Comparison of ENCODE assay signal across 23 cellular contexts in the genomic region with DNA sequence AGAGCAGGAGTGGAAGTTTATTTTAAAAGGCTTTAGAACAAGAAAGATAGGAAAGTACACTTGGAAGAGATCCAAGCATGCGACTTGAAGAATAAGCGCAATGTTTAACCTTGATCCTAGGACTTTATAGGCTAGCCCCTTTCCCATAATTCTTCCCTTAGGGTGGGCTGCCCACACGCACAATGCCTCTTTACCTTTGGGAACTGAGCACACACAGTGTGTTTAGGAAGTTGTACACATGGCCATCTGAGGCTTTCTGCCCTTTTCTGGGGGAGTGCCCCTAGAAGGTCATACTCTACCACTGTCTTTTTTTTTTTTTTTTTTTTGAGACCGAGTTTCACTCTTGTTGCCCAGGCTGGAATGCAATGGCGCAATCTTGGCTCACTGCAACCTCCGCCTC.
"Had no signal": no experiment of that assay in that cellular context is flagged by ENCODE, and none has a peak within 500 bp of the region (broad histone marks: within the 10 kb centered on the region; RNA-seq: fewer than 3 reads in every experiment).

No MANE protein-coding gene starts in this region.

- H3K27me3 ChIP-seq: body of pancreas, breast epithelium, MG63 had no signal

- DNase-seq: activated CD4-positive, alpha-beta T cell treated with anti-CD3 and anti-CD28 coated beads for 36 hours; activated CD4-positive, alpha-beta T cell treated with anti-CD3 and anti-CD28 coated beads, Interleukin-2, amount 10 ng/mL, durations not matched to agents 7 days and 5 days; activated CD4-positive, alpha-beta T cell treated with anti-CD3 and anti-CD28 coated beads, Interleukin-2, amount 50 U/mL, for 48 hours; activated CD8-positive, alpha-beta T cell treated with anti-CD3 and anti-CD28 coated beads, Interleukin-2, amount 10 ng/mL, durations not matched to agents 7 days and 5 days; activated gamma-delta T cell; activated naive CD4-positive, alpha-beta T cell treated with Interleukin-2 at 50 U/mL for 16 hours; activated naive CD8-positive, alpha-beta T cell treated with anti-CD3 and anti-CD28 coated beads, Interleukin-2, amount 10 ng/mL, durations not matched to agents 7 days and 5 days; activated T-cell treated with anti-CD3 and anti-CD28 coated beads, Interleukin-2, amount 50 U/mL, for 24 hours; body of pancreas; Kasumi-1; KG1; MG63; MV-4-11; NCI-H1092; NCI-H1436 treated with DMSO at 0.1 percent for 48 hours; NCI-H187 treated with DMSO at 0.1 percent for 48 hours; NCI-H2081; NCI-H226; NCI-H524 treated with DMSO at 0.1 percent for 48 hours; SHP77; SK-N-SH had no signal

- H3K27ac ChIP-seq: body of pancreas, breast epithelium, SJCRH30 had no signal
